Comparison of ENCODE assay signal across 25 cellular contexts in the genomic region with DNA sequence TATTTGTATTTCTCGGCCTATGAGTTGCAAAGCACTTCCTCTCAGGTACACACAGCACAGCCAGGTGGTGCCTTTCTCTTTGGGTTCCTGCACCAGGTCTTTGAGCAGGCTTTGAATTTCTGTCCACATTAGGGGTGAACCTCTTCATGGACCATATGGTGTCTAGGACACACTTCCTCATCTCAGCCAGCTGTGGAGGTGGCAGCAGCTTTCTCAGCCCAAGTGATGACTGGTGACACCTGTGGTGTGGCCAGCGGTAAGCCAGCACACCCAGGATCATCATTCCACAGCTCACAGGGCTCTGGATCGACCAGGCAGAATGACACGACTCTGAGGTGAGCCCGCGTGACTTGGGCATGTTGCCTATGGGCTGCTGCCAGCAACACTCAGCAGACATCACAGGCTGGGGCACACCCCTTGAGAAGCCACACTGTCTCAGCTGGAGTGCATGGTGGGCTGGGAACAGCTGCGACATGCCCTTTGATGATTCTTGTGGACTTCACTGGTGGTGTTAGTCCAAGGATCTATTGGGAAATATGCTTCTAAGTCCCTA. TPM values are rescaled to one million over a fixed set of nuclear protein-coding genes. Genes with fewer than 3 reads are reported as not detected.
"Had no signal": no experiment of that assay in that cellular context is flagged by ENCODE, and none has a peak within 500 bp of the region (broad histone marks: within the 10 kb centered on the region; RNA-seq: fewer than 3 reads in every experiment).

No MANE protein-coding gene starts in this region.

- H3K27me3 ChIP-seq: gastroesophageal sphincter, right lobe of liver had no signal

- H3K4me1 Mint-ChIP-seq: activated CD4-positive, alpha-beta T cell treated with anti-CD3 and anti-CD28 coated beads, Interleukin-2, amount 10 ng/mL, durations not matched to agents 7 days and 5 days; brain; nephron; T-cell had no signal

- H3K9me3 ChIP-seq: right lobe of liver, thoracic aorta had no signal

- H3K27ac ChIP-seq: gastroesophageal sphincter, left ventricle myocardium inferior, right lobe of liver, thoracic aorta, WERI-Rb-1 had no signal

- H3K36me3 Mint-ChIP-seq: brain, T-cell had no signal

- H3K4me1 ChIP-seq: gastroesophageal sphincter, left ventricle myocardium inferior, right lobe of liver had no signal

- H3K4me3 ChIP-seq: gastroesophageal sphincter, left ventricle myocardium inferior, right lobe of liver, smooth muscle cell, thoracic aorta had no signal

- H3K36me3 ChIP-seq: gastroesophageal sphincter, left ventricle myocardium inferior, right lobe of liver, thoracic aorta, WERI-Rb-1 had no signal

- H3K27ac Mint-ChIP-seq: activated CD4-positive, alpha-beta T cell treated with anti-CD3 and anti-CD28 coated beads, Interleukin-2, amount 10 ng/mL, durations not matched to agents 7 days and 5 days; activated CD8-positive, alpha-beta T cell treated with anti-CD3 and anti-CD28 coated beads for 36 hours; activated naive CD4-positive, alpha-beta T cell treated with anti-CD3 and anti-CD28 coated beads, Interleukin-2, amount 50 U/mL, for 72 hours; activated T-helper 1 cell treated with anti-CD3 and anti-CD28 coated beads, Interleukin-12 subunit alpha, Interleukin-12 subunit beta, Interleukin-2, Interleukin-4 antibody, amounts not matched to agents 30 ng/mL and 10 ng/mL and 1 ng/mL, durations not matched to agents 14 hours and 24 hours and 36 hours; brain; nephron; T-cell; T-helper 2 cell treated with Interferon-gamma antibody and Interleukin-4, amounts not matched to agents 5 μg/mL and 100 μg/mL, for 36 hours had no signal

- H3K4me3 Mint-ChIP-seq: activated CD4-positive, alpha-beta T cell treated with anti-CD3 and anti-CD28 coated beads, Interleukin-2, amount 10 ng/mL, durations not matched to agents 7 days and 5 days; activated CD8-positive, alpha-beta T cell treated with anti-CD3 and anti-CD28 coated beads for 36 hours; activated T-helper 1 cell treated with anti-CD3 and anti-CD28 coated beads, Interleukin-12 subunit alpha, Interleukin-12 subunit beta, Interleukin-2, Interleukin-4 antibody, amounts not matched to agents 30 ng/mL and 10 ng/mL and 1 ng/mL, durations not matched to agents 14 hours and 24 hours and 36 hours; brain; nephron; T-cell; T-helper 2 cell treated with Interferon-gamma antibody and Interleukin-4, amounts not matched to agents 5 μg/mL and 100 μg/mL, for 36 hours had no signal

- DNase-seq: activated CD4-positive, alpha-beta T cell treated with anti-CD3 and anti-CD28 coated beads, Interleukin-2, amount 10 ng/mL, durations not matched to agents 7 days and 5 days; activated CD4-positive, CD25-positive, alpha-beta regulatory T cell treated with anti-CD3 and anti-CD28 coated beads, Interleukin-2, amount 50 U/mL, for 72 hours; activated CD8-positive, alpha-beta T cell treated with anti-CD3 and anti-CD28 coated beads for 36 hours; aorta; dermis blood vessel endothelial cell; effector CD8-positive, alpha-beta T cell; head of caudate nucleus; hypothalamus; left ventricle myocardium inferior; occipital lobe; right lobe of liver; stimulated activated CD4-positive, alpha-beta T cell treated with anti-CD3 and anti-CD28 coated beads, Interleukin-15, amount 100 ng/mL, for 24 hours; stimulated activated naive CD4-positive, alpha-beta T cell; T-cell; WERI-Rb-1 had no signal

- H3K9me3 Mint-ChIP-seq: activated CD4-positive, alpha-beta T cell treated with anti-CD3 and anti-CD28 coated beads, Interleukin-2, amount 10 ng/mL, durations not matched to agents 7 days and 5 days; activated T-helper 1 cell treated with anti-CD3 and anti-CD28 coated beads, Interleukin-12 subunit alpha, Interleukin-12 subunit beta, Interleukin-2, Interleukin-4 antibody, amounts not matched to agents 30 ng/mL and 10 ng/mL and 1 ng/mL, durations not matched to agents 14 hours and 24 hours and 36 hours; T-helper 2 cell treated with Interferon-gamma antibody and Interleukin-4, amounts not matched to agents 5 μg/mL and 100 μg/mL, for 36 hours had no signal

- H3K4me2 ChIP-seq: smooth muscle cell had no signal

- ATAC-seq: activated CD8-positive, alpha-beta T cell treated with anti-CD3 and anti-CD28 coated beads for 36 hours; activated naive CD4-positive, alpha-beta T cell treated with anti-CD3 and anti-CD28 coated beads, Interleukin-2, amount 50 U/mL, for 72 hours; gastroesophageal sphincter; T-cell had no signal

RNA-seq across cellular contexts. Expression of a gene that starts 36.8 kb away (rescaled TPM):
- total RNA-seq: activated CD4-positive, alpha-beta T cell treated with anti-CD3 and anti-CD28 coated beads, Interleukin-2, amount 10 ng/mL, durations not matched to agents 7 days and 5 days; activated CD8-positive, alpha-beta T cell treated with anti-CD3 and anti-CD28 coated beads for 36 hours; activated naive CD4-positive, alpha-beta T cell treated with anti-CD3 and anti-CD28 coated beads, Interleukin-2, amount 50 U/mL, for 72 hours; activated T-helper 1 cell treated with anti-CD3 and anti-CD28 coated beads, Interleukin-12 subunit alpha, Interleukin-12 subunit beta, Interleukin-2, Interleukin-4 antibody, amounts not matched to agents 30 ng/mL and 10 ng/mL and 1 ng/mL, durations not matched to agents 14 hours and 24 hours and 36 hours; aorta; dermis blood vessel endothelial cell; gastroesophageal sphincter; left ventricle myocardium inferior; lung microvascular endothelial cell; right lobe of liver; smooth muscle cell; T-cell; thoracic aorta; ureter had no signal
- polyA plus RNA-seq: aorta, smooth muscle cell had no signal
